ENCODE assay signal across 11 cellular contexts in genomic region chr20:53774487-53775203, GRCh38.
A peak's percentile ranks its signal among the peaks of the same experiment; 100 is the strongest.
DNase-seq lines count a peak whose midpoint lies in the region; ATAC-seq and TF ChIP-seq lines count a peak whose summit lies in the region.
"Had no signal": no experiment of that assay in that cellular context is flagged by ENCODE, and none has a peak within 500 bp of the region (broad histone marks: within the 10 kb centered on the region; RNA-seq: fewer than 3 reads in every experiment).

No MANE protein-coding gene starts in this region.

- no peaks in the 10 kb centered on the region for H3K36me3 Mint-ChIP-seq in activated naive CD4-positive, alpha-beta T cell treated with anti-CD3 and anti-CD28 coated beads for 36 hours (ENCODE audit: low read depth)

- ATAC-seq in GM19395 (IDR thresholded peaks at IDR 0.05; ENCODE audit: unreplicated experiment), result no peak
- ATAC-seq: effector memory CD8-positive, alpha-beta T cell had no signal

- H3K4me3 ChIP-seq in astrocyte of the cerebellum (ENCODE audit: low read depth, low read length), result no peak overlapping the region
- H3K4me3 ChIP-seq: testis had no signal

- in situ Hi-C loops in astrocyte of the cerebellum (cut with HindIII; ENCODE audit: low sequenced_read_pairs) (no loop called here), GM13977 (cut with MboI; ENCODE audit: low pct_unique_long_range_greater_than_20kb, low sequenced_read_pairs, unreplicated experiment) (no loop called here)

- no peaks in the 10 kb centered on the region for H3K27me3 Mint-ChIP-seq in activated naive CD4-positive, alpha-beta T cell treated with anti-CD3 and anti-CD28 coated beads for 36 hours (ENCODE audit: low read depth)
- H3K27me3 Mint-ChIP-seq: effector memory CD8-positive, alpha-beta T cell had no signal

- no peak for TF ChIP-seq CTCF in astrocyte of the cerebellum (IDR thresholded peaks at IDR 0.05; ENCODE audit: low read depth, low read length, missing control alignments)
- peak; percentile 95 for TF ChIP-seq CTCF in subcutaneous adipose tissue (IDR thresholded peaks at IDR 0.05; ENCODE audit: low read depth)
- TF ChIP-seq CTCF in GM13977 (IDR thresholded peaks at IDR 0.05; ENCODE audit: extremely low read depth, insufficient read depth, missing control alignments), result no peak
- TF ChIP-seq CTCF in GM20000 (IDR thresholded peaks at IDR 0.05; ENCODE audit: extremely low read depth, missing control alignments), result no peak

- intact Hi-C loops in activated naive CD4-positive, alpha-beta T cell treated with anti-CD3 and anti-CD28 coated beads for 36 hours (cut with micrococcal nuclease), result no loop called here

- peaks cover 12% of the 10 kb centered on the region for H3K4me1 Mint-ChIP-seq in activated naive CD4-positive, alpha-beta T cell treated with anti-CD3 and anti-CD28 coated beads for 36 hours (ENCODE audit: low read depth)

- CTCF ChIA-PET in activated naive CD4-positive, alpha-beta T cell treated with anti-CD3 and anti-CD28 coated beads for 36 hours (lab: Charles Lee), result no interaction called here

- no peak overlapping the region for H3K4me3 Mint-ChIP-seq in activated naive CD4-positive, alpha-beta T cell treated with anti-CD3 and anti-CD28 coated beads for 36 hours
- H3K4me3 Mint-ChIP-seq: effector memory CD8-positive, alpha-beta T cell had no signal

- no peaks in the 10 kb centered on the region for H3K9me3 Mint-ChIP-seq in activated naive CD4-positive, alpha-beta T cell treated with anti-CD3 and anti-CD28 coated beads for 36 hours
- H3K9me3 Mint-ChIP-seq: effector memory CD8-positive, alpha-beta T cell had no signal

- DNase-seq in HPDE6-E6E7 (ENCODE audit: extremely low spot score) (peak; percentile 48), astrocyte of the cerebellum (ENCODE audit: low read depth) (peak; percentile 67), iris pigment epithelial cell (ENCODE audit: low read depth) (peak; percentile 87), GM13977 (ENCODE audit: low spot score) (no peak), GM20000 (ENCODE audit: low spot score) (no peak)
- DNase-seq in activated naive CD4-positive, alpha-beta T cell treated with anti-CD3 and anti-CD28 coated beads for 36 hours, result no peak
- DNase-seq: activated CD4-positive, alpha-beta T cell treated with anti-CD3 and anti-CD28 coated beads, Interleukin-2, amount 50 U/mL, for 4 hours; effector memory CD8-positive, alpha-beta T cell; testis had no signal

- H3K27ac Mint-ChIP-seq in activated naive CD4-positive, alpha-beta T cell treated with anti-CD3 and anti-CD28 coated beads for 36 hours, result no peak overlapping the region

Comparison
In these comparisons a context has a peak if more than half of its experiments do, and no peak if none do; other contexts are left out.
1. DNase-seq: peak in HPDE6-E6E7 (single experiment), astrocyte of the cerebellum (single experiment) and iris pigment epithelial cell (single experiment); none in activated naive CD4-positive, alpha-beta T cell treated with anti-CD3 and anti-CD28 coated beads for 36 hours (single experiment), GM13977 (single experiment) and GM20000 (single experiment).